Comparison of ENCODE assay signal across 9 cellular contexts in the genomic region with DNA sequence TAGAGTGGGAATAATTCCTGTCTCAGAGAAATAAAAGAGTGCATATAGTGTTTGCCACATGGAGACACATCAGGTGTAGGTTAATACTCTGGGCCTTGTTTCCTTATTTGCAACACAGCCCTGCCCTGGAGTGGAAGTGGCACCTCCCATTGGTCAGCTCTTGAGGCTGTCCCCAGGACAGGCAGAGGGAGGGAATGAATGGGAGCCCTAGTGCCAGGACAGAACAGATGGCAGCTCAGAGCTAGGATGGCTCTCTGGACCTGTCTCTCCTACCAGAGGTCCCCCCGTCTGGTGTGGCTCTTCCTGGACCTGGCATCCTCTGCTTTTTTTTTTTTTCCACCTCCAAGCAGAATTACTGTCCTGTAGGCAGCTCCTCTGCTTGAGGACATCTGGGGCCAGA.
DNase-seq lines count a peak whose midpoint lies in the region; ATAC-seq lines count a peak whose summit lies in the region.
"Had no signal": no experiment of that assay in that cellular context is flagged by ENCODE, and none has a peak within 500 bp of the region (broad histone marks: within the 10 kb centered on the region; RNA-seq: fewer than 3 reads in every experiment).

No MANE protein-coding gene starts in this region.

- no peaks in the 10 kb centered on the region for H3K27me3 ChIP-seq in adipocyte (replicated peaks; ENCODE audit: control insufficient read depth, insufficient read depth, low read length)
- no peaks in the 10 kb centered on the region for H3K27me3 ChIP-seq in iPS-20b (ENCODE audit: insufficient read depth, low read length)

- H3K4me3 ChIP-seq in adipocyte (ENCODE audit: low read length) (peak overlapping the region; percentile 90), iPS-20b (ENCODE audit: low read length) (peak overlapping the region; percentile 59; the same call in 1 of the 2 replicates), skin epidermis (peak overlapping the region in 4 of 7 experiments; percentile 46 to 62 (median 50))
- H3K4me3 ChIP-seq: A549 had no signal

- H3K36me3 ChIP-seq in adipocyte (ENCODE audit: control insufficient read depth, insufficient read depth, low read length, severe bottlenecking), result no peaks in the 10 kb centered on the region
- peaks cover 4% of the 10 kb centered on the region; the same call in 1 of the 2 replicates for H3K36me3 ChIP-seq in iPS-20b (ENCODE audit: insufficient read depth, low read depth, low read length)

- H3K27ac ChIP-seq in iPS-20b (ENCODE audit: low read length), result peak overlapping the region; percentile 64
- peak overlapping the region in 10 of 21 experiments; percentile 33 to 90 (median 66) for H3K27ac ChIP-seq in skin epidermis

- H3K9ac ChIP-seq in adipocyte (ENCODE audit: low read length) (peak overlapping the region; percentile 90), iPS-20b (ENCODE audit: low read depth, low read length) (peak overlapping the region; percentile 69; the same call in 1 of the 2 replicates)

- peak; percentile 30 for DNase-seq in NCI-H2227 (lab: John Stamatoyannopoulos, UW; ENCODE audit: unreplicated experiment)
- no peak for DNase-seq in NCI-H2227 treated with DMSO at 0.1 percent for 48 hours (lab: John Stamatoyannopoulos, UW)
- DNase-seq in adipocyte (ENCODE audit: low read depth), result no peak
- no peak for DNase-seq in stimulated activated naive CD4-positive, alpha-beta T cell treated with Interleukin-2 at 50 U/mL for 16 hours (lab: John Stamatoyannopoulos, UW)
- no peak for DNase-seq in NCI-H128 (lab: John Stamatoyannopoulos, UW; ENCODE audit: unreplicated experiment)

- ATAC-seq in HG03521 (IDR thresholded peaks at IDR 0.05; ENCODE audit: unreplicated experiment), result no peak

- H3K4me1 ChIP-seq in adipocyte (ENCODE audit: control insufficient read depth, insufficient read depth, low read length) (peaks cover 54% of the 10 kb centered on the region), iPS-20b (ENCODE audit: insufficient read depth, low read length) (peaks cover 26% of the 10 kb centered on the region)

- H3K9me3 ChIP-seq in adipocyte (ENCODE audit: control insufficient read depth, low read length), result no peaks in the 10 kb centered on the region
- H3K9me3 ChIP-seq in iPS-20b (ENCODE audit: insufficient read depth, low read depth, low read length), result no peaks in the 10 kb centered on the region
- H3K9me3 ChIP-seq: A549 had no signal
